In genomic region chr19:277131-277530, GRCh38 we compare ENCODE assay signal across 25 cellular contexts. TPM values are rescaled to one million over a fixed set of nuclear protein-coding genes. Genes with fewer than 3 reads are reported as not detected.
DNase-seq lines count a peak whose midpoint lies in the region; ATAC-seq and TF ChIP-seq lines count a peak whose summit lies in the region.
"Had no signal": no experiment of that assay in that cellular context is flagged by ENCODE, and none has a peak within 500 bp of the region (broad histone marks: within the 10 kb centered on the region; RNA-seq: fewer than 3 reads in every experiment).

No MANE protein-coding gene starts in this region.

- POLR2A ChIA-PET in WTC11 (lab: Charles Lee): no interaction called here

- TF ChIP-seq POLR2A in transverse colon (IDR thresholded peaks at IDR 0.05): no peak

- H3K4me2 ChIP-seq in GM23338: no peak overlapping the region

- no peaks in the 10 kb centered on the region for H3F3A ChIP-seq in GM23338 (replicated peaks; ENCODE audit: low read depth)

- peak overlapping the region; percentile 71; the same call in 1 of the 2 replicates for H3K27ac Mint-ChIP-seq in GM23338
- 0 out of 2 replicates have a peak overlapping the region, but pooled peaks have one; percentile 31 for H3K27ac Mint-ChIP-seq in WTC11
- H3K27ac Mint-ChIP-seq: CD4-positive, alpha-beta memory T cell had no signal

- H3K9me2 ChIP-seq in GM23338 (ENCODE audit: insufficient read depth): no peaks in the 10 kb centered on the region

- H3K27me3 ChIP-seq in GM23338 (ENCODE audit: insufficient read depth): no peaks in the 10 kb centered on the region
- peaks cover 18% of the 10 kb centered on the region for H3K27me3 ChIP-seq in transverse colon
- H3K27me3 ChIP-seq: MG63, SJSA1 had no signal

- TF ChIP-seq EP300 in transverse colon (IDR thresholded peaks at IDR 0.05; ENCODE audit: low read depth): no peak

- WGBS in transverse colon (ENCODE audit: low coverage in 1 of 2), 2 donors: 78 to 83% methylated on average over 6 of the region's 7 CpGs

- no peaks in the 10 kb centered on the region for H4K20me1 ChIP-seq in GM23338 (replicated peaks; ENCODE audit: insufficient read depth)

- no peaks in the 10 kb centered on the region for H3K9me3 ChIP-seq in transverse colon
- H3K9me3 ChIP-seq: Caco-2, MG63, SJSA1 had no signal

- H3K27me3 Mint-ChIP-seq in GM23338 (ENCODE audit: insufficient read depth, low read depth, poor library complexity) (peaks cover 11% of the 10 kb centered on the region), WTC11 (ENCODE audit: low read depth) (no peaks in the 10 kb centered on the region; the same call in 1 of the 2 replicates)

- in situ Hi-C loops in transverse colon (cut with MboI; ENCODE audit: low pct_ligation_motif_present in 1 of 4, low pct_unique_long_range_greater_than_20kb in 1 of 4, low sequenced_read_pairs in 3 of 4): no loop called here

- no peak overlapping the region; the same call in 2 of the 3 replicates for H3K4me3 Mint-ChIP-seq in GM23338
- H3K4me3 Mint-ChIP-seq in WTC11: no peak overlapping the region
- H3K4me3 Mint-ChIP-seq: CD4-positive, alpha-beta memory T cell had no signal

- H3K4me1 Mint-ChIP-seq in GM23338: peaks cover 19% of the 10 kb centered on the region
- peaks cover 18% of the 10 kb centered on the region for H3K4me1 Mint-ChIP-seq in WTC11
- H3K4me1 Mint-ChIP-seq: CD4-positive, alpha-beta memory T cell had no signal

- DNase-seq in GM10266 (ENCODE audit: extremely low spot score) (peak; percentile 2), GM23338 (ENCODE audit: low spot score) (no peak), WTC11 (ENCODE audit: low spot score) (no peak), posterior vena cava (ENCODE audit: low spot score) (peak; percentile 66), transverse colon (no peak)
- DNase-seq: C1 segment of cervical spinal cord; Caco-2; CD4-positive, alpha-beta memory T cell; DMS79 treated with DMSO at 0.1 percent for 48 hours; HCEC 1CT; KG1; MG63; NCI-H1105 treated with DMSO at 0.1 percent for 48 hours; NCI-H187; NCI-H2081 treated with DMSO at 0.1 percent for 48 hours; NCI-H2171; NCI-H226; NCI-H510A; NCI-H774; NK-92 treated with Interleukin-12 subunit alpha and Interleukin-12 subunit beta, amount 100 ng/mL, for 24 hours; Right ventricle myocardium superior had no signal

- no peak overlapping the region for H3K4me3 ChIP-seq in GM23338
- no peak overlapping the region for H3K4me3 ChIP-seq in transverse colon
- H3K4me3 ChIP-seq: GM23248, MG63, SJSA1 had no signal

- H3K36me3 ChIP-seq in GM23338 (ENCODE audit: insufficient read depth) (no peaks in the 10 kb centered on the region; the same call in 1 of the 2 replicates), transverse colon (no peaks in the 10 kb centered on the region)
- H3K36me3 ChIP-seq: MG63, SJSA1 had no signal

- no peak; the same call in 2 of the 3 replicates for ATAC-seq in GM23338
- no peak for ATAC-seq in WTC11
- no peak for ATAC-seq in GM21360 (IDR thresholded peaks at IDR 0.05; ENCODE audit: unreplicated experiment)
- no peak for ATAC-seq in esophagus mucosa

- no peak overlapping the region for H2AFZ ChIP-seq in GM23338
- H2AFZ ChIP-seq: GM23248 had no signal

- peaks cover 26% of the 10 kb centered on the region; the same call in 2 of the 3 replicates for H3K36me3 Mint-ChIP-seq in GM23338 (ENCODE audit: low read depth)
- peaks cover 19% of the 10 kb centered on the region for H3K36me3 Mint-ChIP-seq in WTC11
- H3K36me3 Mint-ChIP-seq: CD4-positive, alpha-beta memory T cell had no signal

- H3K27ac ChIP-seq in GM23338 (ENCODE audit: low read depth): no peak overlapping the region
- H3K27ac ChIP-seq in transverse colon: no peak overlapping the region
- H3K27ac ChIP-seq: GM23248, SJSA1 had no signal

- H3K4me1 ChIP-seq in GM23338 (ENCODE audit: insufficient read depth) (peaks cover 6% of the 10 kb centered on the region), transverse colon (no peaks in the 10 kb centered on the region)
- H3K4me1 ChIP-seq: Caco-2, SJSA1 had no signal

- H3K9me3 Mint-ChIP-seq in GM23338 (no peaks in the 10 kb centered on the region), WTC11 (no peaks in the 10 kb centered on the region)
- H3K9me3 Mint-ChIP-seq: CD4-positive, alpha-beta memory T cell had no signal

- TF ChIP-seq CTCF in GM10266 (IDR thresholded peaks at IDR 0.05; ENCODE audit: control insufficient read depth, insufficient read depth, low read depth, missing control alignments) (no peak), GM23338 (conservative IDR thresholded peaks at IDR 0.05; ENCODE audit: low read depth in 2 of 2) (no peak), WTC11 (IDR thresholded peaks at IDR 0.05) (no peak), transverse colon (IDR thresholded peaks at IDR 0.05) (no peak)

- no peaks in the 10 kb centered on the region for H3K79me2 ChIP-seq in GM23338 (replicated peaks; ENCODE audit: insufficient read depth)

- intact Hi-C loops in posterior vena cava (cut with DNase I): no loop called here
- intact Hi-C loops in transverse colon (cut with DNase I; ENCODE audit: low total_unique reads): no loop called here

- CTCF ChIA-PET in WTC11 (lab: Charles Lee): interaction anchor here (1.4 to 2.5 kb wide), 3 partner anchors 10 to 229 kb away, joined by 8 to 10 read pairs (median 10); no protein-coding TSS in a partner anchor

TF ChIP-seq in WTC11, 78 proteins besides CTCF, POLR2A, EP300 and RAD21:
- TF ChIP-seq ZNF416 (CRISPR knock-in tag; IDR thresholded peaks at IDR 0.05) (no peak), JUN (CRISPR knock-in tag; IDR thresholded peaks at IDR 0.05) (0 out of 2 replicates have a peak, but pooled peaks have one; percentile 31)

RNA-seq across cellular contexts. Expression of gene PLPP2, which starts 14.1 kb away (rescaled TPM):
- 75.8 and 82.6 TPM in 2 replicates for total RNA-seq in GM23338 (2014; rRNA removed; shearing (Covaris generic))
- 52.9 and 58.3 TPM in 2 replicates for polyA plus RNA-seq in GM23338 (2016; fragmentation: Nextera tagmentation; extraction: Ambion mirVana)
- total RNA-seq in WTC11 (2021) (78.7 to 102 TPM (median 99.6 TPM) in 3 replicates), posterior vena cava (1 to 10 TPM in 1 of 2 donors, under 1 TPM in 1; 0.83 to 4.5 TPM), esophagus mucosa (12.3 TPM), transverse colon (100 to 1,000 TPM; 130 to 190 (median 159) TPM)

Comparison
In these comparisons a context has a peak if more than half of its experiments do, and no peak if none do; other contexts are left out.
1. DNase-seq: peak in GM10266 (single experiment) and posterior vena cava (single experiment); none in GM23338 (single experiment), WTC11 (single experiment) and transverse colon (single experiment).